10 cellular contexts compared by ENCODE assay signal in the genomic region with DNA sequence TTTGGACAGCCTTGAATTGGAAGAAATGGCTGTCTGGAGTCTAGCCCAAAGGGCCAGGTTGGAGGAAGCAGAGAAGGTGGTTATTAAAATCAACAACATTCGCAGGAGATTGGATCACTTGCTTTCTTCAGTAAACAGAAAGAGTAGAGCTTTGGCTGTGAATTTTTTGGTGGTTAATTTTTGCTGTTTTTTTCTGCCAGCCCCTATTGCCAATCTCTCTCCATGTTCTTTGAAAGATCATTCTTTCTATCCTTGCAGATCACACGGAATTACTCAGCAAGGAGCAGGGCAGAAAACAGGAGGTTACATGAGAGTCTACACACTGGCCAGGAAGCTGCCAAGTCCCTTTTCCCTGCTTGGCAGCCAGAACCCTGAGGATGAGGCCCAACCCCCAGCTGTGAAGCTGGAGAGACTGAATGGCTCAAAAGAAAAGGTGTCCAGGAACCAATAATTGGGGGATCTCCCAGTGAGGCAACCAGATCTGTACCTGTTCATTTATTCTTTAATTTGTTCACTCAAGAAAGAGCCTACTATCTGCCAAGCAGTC. TPM values are rescaled to one million over a fixed set of nuclear protein-coding genes. Genes with fewer than 3 reads are reported as not detected.
DNase-seq lines count a peak whose midpoint lies in the region; ATAC-seq, FAIRE-seq and TF ChIP-seq lines count a peak whose summit lies in the region.
"Had no signal": no experiment of that assay in that cellular context is flagged by ENCODE, and none has a peak within 500 bp of the region (broad histone marks: within the 10 kb centered on the region; RNA-seq: fewer than 3 reads in every experiment).

No MANE protein-coding gene starts in this region.

- no TSS peak for BruUV-seq in HepG2 (replicated peaks; lab: Mats Ljungman, UMichigan)

- no peak overlapping the region for H3K4me3 ChIP-seq in liver (ENCODE audit: low read depth in 1 of 3, low read length in 3 of 3)
- no peak overlapping the region for H3K4me3 ChIP-seq in HepG2 (replicated peaks in 1 of 3; ENCODE audit: insufficient read depth in 1 of 3, low read depth in 2 of 3, low read length in 3 of 3)
- H3K4me3 ChIP-seq in choroid plexus epithelial cell (ENCODE audit: low read depth, low read length) = no peak overlapping the region
- H3K4me3 ChIP-seq in muscle layer of duodenum (ENCODE audit: low read depth in 1 of 2, low read length in 2 of 2) = peak overlapping the region; percentile 20 to 27

- POLR2A ChIA-PET in HepG2 (lab: Yijun Ruan, JAX) = interaction anchor here (1.2 to 10.9 kb wide), 3 partner anchors 9 to 25 kb away, joined by 5 to 98 read pairs (median 6); partner anchors contain the start of gene GLRX

- H2AFZ ChIP-seq in HepG2 (ENCODE audit: low read length) = no peak overlapping the region

- no peak for TF ChIP-seq CTCF in liver (IDR thresholded peaks at IDR 0.05; ENCODE audit: low read depth, low read length, missing input control)
- no peak for TF ChIP-seq CTCF in HepG2 (CRISPR knock-in tag; IDR thresholded peaks at IDR 0.05)
- TF ChIP-seq CTCF in choroid plexus epithelial cell (conservative IDR thresholded peaks at IDR 0.05; ENCODE audit: low read depth, low read length) = no peak

- TF ChIP-seq RAD21 in liver (IDR thresholded peaks at IDR 0.05) = no peak
- TF ChIP-seq RAD21 in HepG2 (CRISPR knock-in tag; IDR thresholded peaks at IDR 0.05) = no peak

- intact Hi-C loops in HepG2 (cut with micrococcal nuclease; ENCODE audit: unreplicated experiment) = no loop called here

- H3K4me1 ChIP-seq in liver (ENCODE audit: control insufficient read depth in 4 of 4, insufficient read depth in 4 of 4, low read length in 3 of 4) (peaks cover 7 to 33% (median 25%) of the 10 kb centered on the region in 4 donors), HepG2 (ENCODE audit: insufficient read depth, low read length) (peaks cover 59% of the 10 kb centered on the region), muscle layer of duodenum (ENCODE audit: control insufficient read depth in 1 of 2, insufficient read depth in 2 of 2, low read length in 2 of 2) (peaks cover 26 to 30% of the 10 kb centered on the region in 2 donors)

- H3K36me3 ChIP-seq in liver (ENCODE audit: control insufficient read depth in 4 of 4, insufficient read depth in 3 of 4, low read depth in 1 of 4, low read length in 3 of 4) (peaks cover 0 to 11% (median 7%) of the 10 kb centered on the region in 4 donors), HepG2 (replicated peaks in 1 of 2; ENCODE audit: control insufficient read depth in 1 of 2, insufficient read depth in 2 of 2, low read length in 2 of 2) (peaks cover 3 to 13% of the 10 kb centered on the region in 2 experiments; a peak in 4 of 5 replicates), muscle layer of duodenum (ENCODE audit: control insufficient read depth in 1 of 2, insufficient read depth in 2 of 2, low read length in 2 of 2) (peaks cover 0 to 5% of the 10 kb centered on the region in 2 donors)

- no peaks in the 10 kb centered on the region for H4K20me1 ChIP-seq in HepG2 (ENCODE audit: insufficient read depth, low read length)

- in situ Hi-C loops in HepG2 (cut with HindIII; ENCODE audit: extremely low pct_ligation_motif_present, low pct_unique_long_range_greater_than_20kb) = no loop called here

- FAIRE-seq in HepG2 (lab: Jason Lieb, UNC) = no peak
- FAIRE-seq: endometrium had no signal

- no peaks in the 10 kb centered on the region for H3K9me3 ChIP-seq in liver (ENCODE audit: control insufficient read depth in 4 of 4, low read length in 3 of 4)
- no peaks in the 10 kb centered on the region for H3K9me3 ChIP-seq in HepG2 (ENCODE audit: low read length)
- no peaks in the 10 kb centered on the region for H3K9me3 ChIP-seq in muscle layer of duodenum (ENCODE audit: control insufficient read depth in 1 of 2, low read length in 2 of 2)

- WGBS in liver = 10% methylated on average over 2 of the region's 2 CpGs
- 87% methylated on average over 2 of the region's 2 CpGs for WGBS in HepG2 (ENCODE audit: low lambda C conversion rate)

- H3K9ac ChIP-seq in liver (ENCODE audit: low read depth in 1 of 2, low read length in 2 of 2) (no peak overlapping the region), HepG2 (ENCODE audit: insufficient read depth, low read depth, low read length) (no peak overlapping the region)

- TF ChIP-seq POLR2A in HepG2 (IDR thresholded peaks at IDR 0.05; ENCODE audit: insufficient read depth in 1 of 2, low read depth in 2 of 2, low read length in 2 of 2) = no peak

- no peak for ATAC-seq in HepG2

- DNase-seq in HepG2 (ENCODE audit: low spot score) (no peak), choroid plexus epithelial cell (ENCODE audit: low read depth) (peak; percentile 48), SHP77 (lab: John Stamatoyannopoulos, UW) (no peak), NCI-H2171 (lab: John Stamatoyannopoulos, UW) (no peak), SKM-1 (lab: John Stamatoyannopoulos, UW; ENCODE audit: unreplicated experiment) (no peak), OCI-M2 (lab: John Stamatoyannopoulos, UW; ENCODE audit: unreplicated experiment) (no peak)
- DNase-seq: SHP77 treated with DMSO at 0.1 percent for 48 hours had no signal

- H3K27me3 ChIP-seq in liver (ENCODE audit: control insufficient read depth in 4 of 4, insufficient read depth in 4 of 4, low read length in 3 of 4) = no peaks in the 10 kb centered on the region
- no peaks in the 10 kb centered on the region for H3K27me3 ChIP-seq in HepG2 (ENCODE audit: control insufficient read depth in 1 of 2, insufficient read depth in 2 of 2, low read length in 2 of 2)
- H3K27me3 ChIP-seq in muscle layer of duodenum (ENCODE audit: low read depth, low read length) = no peaks in the 10 kb centered on the region

- H3K79me2 ChIP-seq in HepG2 (ENCODE audit: insufficient read depth, low read length) = no peaks in the 10 kb centered on the region

- CTCF ChIA-PET in HepG2 (lab: Yijun Ruan, JAX; ENCODE audit: low intra/inter-chr PET ratio, low total read pairs) = no interaction called here

- no peak overlapping the region for H3K4me2 ChIP-seq in HepG2 (ENCODE audit: low read depth, low read length)

- TF ChIP-seq EP300 in HepG2 (IDR thresholded peaks at IDR 0.05; ENCODE audit: low read depth in 2 of 2, low read length in 2 of 2) (no peak), HepG2 (CRISPR knock-in tag; IDR thresholded peaks at IDR 0.05; ENCODE audit: borderline replicate concordance) (no peak)

- H3K27ac ChIP-seq in liver (ENCODE audit: low read depth in 1 of 2, low read length in 2 of 2) (peak overlapping the region; percentile 6 to 32), HepG2 (ENCODE audit: extremely low read length, insufficient read depth, low read length) (no peak overlapping the region), muscle layer of duodenum (ENCODE audit: low read length) (peak overlapping the region; percentile 74)

TF ChIP-seq in liver, 16 proteins besides CTCF, POLR2A, EP300 and RAD21:
- peak in 1 of 2 donors; percentile 9 for TF ChIP-seq RXRA (IDR thresholded peaks at IDR 0.05)
- TF ChIP-seq FOXA1 (IDR thresholded peaks at IDR 0.05) = no peak
- TF ChIP-seq GABPA (IDR thresholded peaks at IDR 0.05 in 1 of 2, conservative IDR thresholded peaks at IDR 0.05 in 1 of 2) = no peak
- no peak for TF ChIP-seq TAF1 (conservative IDR thresholded peaks at IDR 0.05)
- TF ChIP-seq MAX (IDR thresholded peaks at IDR 0.05) = no peak
- TF ChIP-seq EGR1 (IDR thresholded peaks at IDR 0.05; ENCODE audit: low read depth in 2 of 2) = no peak
- no peak for TF ChIP-seq HNF4G (IDR thresholded peaks at IDR 0.05)

TF ChIP-seq in HepG2, 621 proteins besides CTCF, POLR2A, EP300 and RAD21 (continues in another document):
- no peak for TF ChIP-seq ZNF790 (CRISPR knock-in tag; IDR thresholded peaks at IDR 0.05; ENCODE audit: borderline replicate concordance)

RNA-seq across cellular contexts. Expression of gene GLRX, which starts 13.0 kb away (rescaled TPM):
- total RNA-seq in liver = 10 to 100 TPM; 48.2 to 61.8 TPM
- polyA plus RNA-seq in liver = 100 to 1,000 TPM; 152 to 187 TPM
- total RNA-seq in HepG2 (2016; rRNA removed; fragmentation: Illumina TruSeq; extraction: Trizol) = 63.8 and 71.9 TPM in 2 replicates
- total RNA-seq in HepG2 (2016; cell fraction: cytosol; rRNA removed; fragmentation: Illumina TruSeq; extraction: Trizol; ENCODE audit: low read depth) = 27.6 and 30.6 TPM in 2 replicates
- total RNA-seq in HepG2 (2016; cell fraction: insoluble cytoplasmic fraction; rRNA removed; fragmentation: Illumina TruSeq; extraction: Trizol) = 64.8 and 79.1 TPM in 2 replicates
- total RNA-seq in HepG2 (2016; cell fraction: membrane; rRNA removed; fragmentation: Illumina TruSeq; extraction: Trizol) = 27.3 and 28.0 TPM in 2 replicates
- total RNA-seq in HepG2 (2016; cell fraction: nucleus; rRNA removed; fragmentation: Illumina TruSeq; extraction: Trizol) = 27.2 and 28.1 TPM in 2 replicates
- polyA plus RNA-seq in HepG2 (2011; rRNA removed) = 499 and 615 TPM in 2 replicates
- polyA plus RNA-seq in HepG2 (2011; cell fraction: cytosol; rRNA removed) = 393 and 503 TPM in 2 replicates
- 87.8 and 90.3 TPM in 2 replicates for polyA plus RNA-seq in HepG2 (2011; cell fraction: nucleus; rRNA removed)
- polyA plus RNA-seq in HepG2 (2012) = 244 and 269 TPM in 2 replicates
- 25.5 and 30.2 TPM in 2 replicates for polyA plus RNA-seq in HepG2 (2016; cell fraction: cytosol; fragmentation: Illumina TruSeq; extraction: Trizol; ENCODE audit: low read depth)
- polyA plus RNA-seq in HepG2 (2016; cell fraction: insoluble cytoplasmic fraction; fragmentation: Illumina TruSeq; extraction: Trizol; ENCODE audit: low read depth) = 107 and 117 TPM in 2 replicates
- 23.9 and 28.1 TPM in 2 replicates for polyA plus RNA-seq in HepG2 (2016; cell fraction: membrane; fragmentation: Illumina TruSeq; extraction: Trizol; ENCODE audit: low read depth)
- 59.6 and 62.5 TPM in 2 replicates for polyA plus RNA-seq in HepG2 (2016; cell fraction: nucleus; fragmentation: Illumina TruSeq; extraction: Trizol; ENCODE audit: insufficient read depth, low read depth)
- 44.3 and 186 TPM in 2 replicates for polyA minus RNA-seq in HepG2 (2011; rRNA and poly(A)+ RNA removed; ENCODE audit: low replicate concordance)
- 49.7 and 65.5 TPM in 2 replicates for polyA minus RNA-seq in HepG2 (2011; cell fraction: cytosol; rRNA and poly(A)+ RNA removed)
- 62.3 and 93.9 TPM in 2 replicates for polyA minus RNA-seq in HepG2 (2011; cell fraction: nucleus; rRNA and poly(A)+ RNA removed)

Comparison
In these comparisons a context has a peak if more than half of its experiments do, and no peak if none do; other contexts are left out.
1. H3K4me3 ChIP-seq: peak in muscle layer of duodenum (2 of 2); none in liver (0 of 3), HepG2 (0 of 3) and choroid plexus epithelial cell (single experiment).